ENCODE assay signal across 1 cellular context in genomic region chr18:50281295-50281971, GRCh38.
A peak's percentile ranks its signal among the peaks of the same experiment; 100 is the strongest.
TF ChIP-seq lines count a peak whose summit lies in the region.

A gene with protein sequence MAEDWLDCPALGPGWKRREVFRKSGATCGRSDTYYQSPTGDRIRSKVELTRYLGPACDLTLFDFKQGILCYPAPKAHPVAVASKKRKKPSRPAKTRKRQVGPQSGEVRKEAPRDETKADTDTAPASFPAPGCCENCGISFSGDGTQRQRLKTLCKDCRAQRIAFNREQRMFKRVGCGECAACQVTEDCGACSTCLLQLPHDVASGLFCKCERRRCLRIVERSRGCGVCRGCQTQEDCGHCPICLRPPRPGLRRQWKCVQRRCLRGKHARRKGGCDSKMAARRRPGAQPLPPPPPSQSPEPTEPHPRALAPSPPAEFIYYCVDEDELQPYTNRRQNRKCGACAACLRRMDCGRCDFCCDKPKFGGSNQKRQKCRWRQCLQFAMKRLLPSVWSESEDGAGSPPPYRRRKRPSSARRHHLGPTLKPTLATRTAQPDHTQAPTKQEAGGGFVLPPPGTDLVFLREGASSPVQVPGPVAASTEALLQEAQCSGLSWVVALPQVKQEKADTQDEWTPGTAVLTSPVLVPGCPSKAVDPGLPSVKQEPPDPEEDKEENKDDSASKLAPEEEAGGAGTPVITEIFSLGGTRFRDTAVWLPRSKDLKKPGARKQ (minus strand): TSS chr18:50281523. CDS start chr18:50279992, 1,531 bp downstream.

TF ChIP-seq in K562, 482 proteins besides CTCF, POLR2A, EP300 and RAD21 (continued from another document and continues in another):
- TF ChIP-seq ZMIZ1 (IDR thresholded peaks at IDR 0.05; ENCODE audit: low read depth in 2 of 2, low read length in 2 of 2) (0 out of 4 replicates have a peak, but pooled peaks of 1 of the 2 experiments have one; percentile 47), ZBTB9 (CRISPR knock-in tag; IDR thresholded peaks at IDR 0.05) (peak; percentile 9; the same call in 1 of the 2 replicates), ZBTB40 (IDR thresholded peaks at IDR 0.05) (peak; percentile 94), ZBTB40 (CRISPR knock-in tag; IDR thresholded peaks at IDR 0.05) (no peak), ZBTB7A (IDR thresholded peaks at IDR 0.05; ENCODE audit: borderline replicate concordance, control insufficient read depth, low read depth, low read length) (no peak), HCFC1 (IDR thresholded peaks at IDR 0.05; ENCODE audit: low read depth, low read length) (peak; percentile 65), SUPT5H (IDR thresholded peaks at IDR 0.05) (peak; percentile 94), KAT8 (IDR thresholded peaks at IDR 0.05; ENCODE audit: low read depth) (no peak), MXI1 (IDR thresholded peaks at IDR 0.05; ENCODE audit: low read depth, low read length) (0 out of 2 replicates have a peak, but pooled peaks have one; percentile 16), MTA3 (IDR thresholded peaks at IDR 0.05; ENCODE audit: borderline replicate concordance) (peak; percentile 45; the same call in 1 of the 2 replicates), ARID4B (CRISPR knock-in tag; IDR thresholded peaks at IDR 0.05) (peak; percentile 72; the same call in 1 of the 2 replicates), HBP1 (CRISPR knock-in tag; IDR thresholded peaks at IDR 0.05) (no peak), ZNF263 (CRISPR knock-in tag; IDR thresholded peaks at IDR 0.05; ENCODE audit: borderline replicate concordance) (peak; percentile 100), KDM2B (CRISPR knock-in tag; IDR thresholded peaks at IDR 0.05) (no peak), ETV1 (tag; conservative IDR thresholded peaks at IDR 0.05; ENCODE audit: low read depth) (peak; percentile 56), KDM1A (IDR thresholded peaks at IDR 0.05) (no peak), KLF13 (tag; IDR thresholded peaks at IDR 0.05; ENCODE audit: borderline replicate concordance, low read depth) (no peak; the same call in 1 of the 2 replicates), ZC3H11A (IDR thresholded peaks at IDR 0.05; ENCODE audit: low read depth, low read length) (no peak), ETS1 (conservative IDR thresholded peaks at IDR 0.05; ENCODE audit: control insufficient read depth, low read depth, low read length) (no peak), RBM22 (IDR thresholded peaks at IDR 0.05; ENCODE audit: low read depth, low read length, poor library complexity, severe bottlenecking) (peak; percentile 27), CEBPG (CRISPR knock-in tag; IDR thresholded peaks at IDR 0.05) (peak; percentile 53; the same call in 1 of the 2 replicates), CEBPG (tag; conservative IDR thresholded peaks at IDR 0.05 in 1 of 2, IDR thresholded peaks at IDR 0.05 in 1 of 2) (no peak), CCNT2 (IDR thresholded peaks at IDR 0.05; ENCODE audit: borderline replicate concordance, extremely low read depth, insufficient read length, low read depth, low read length) (peak; percentile 71), SMAD4 (CRISPR knock-in tag; conservative IDR thresholded peaks at IDR 0.05) (0 out of 2 replicates have a peak, but pooled peaks have one; percentile 30), NRF1 (conservative IDR thresholded peaks at IDR 0.05 in 1 of 2, IDR thresholded peaks at IDR 0.05 in 1 of 2) (peak; percentile 98 to 99), GABPA (tag; conservative IDR thresholded peaks at IDR 0.05; ENCODE audit: low read depth) (peak; percentile 97), FOXP1 (CRISPR knock-in tag; IDR thresholded peaks at IDR 0.05) (peak; percentile 81; the same call in 1 of the 2 replicates), HDAC2 (IDR thresholded peaks at IDR 0.05) (peak; percentile 25; the same call in 1 of the 2 replicates)
- TF ChIP-seq, protein P1, sequence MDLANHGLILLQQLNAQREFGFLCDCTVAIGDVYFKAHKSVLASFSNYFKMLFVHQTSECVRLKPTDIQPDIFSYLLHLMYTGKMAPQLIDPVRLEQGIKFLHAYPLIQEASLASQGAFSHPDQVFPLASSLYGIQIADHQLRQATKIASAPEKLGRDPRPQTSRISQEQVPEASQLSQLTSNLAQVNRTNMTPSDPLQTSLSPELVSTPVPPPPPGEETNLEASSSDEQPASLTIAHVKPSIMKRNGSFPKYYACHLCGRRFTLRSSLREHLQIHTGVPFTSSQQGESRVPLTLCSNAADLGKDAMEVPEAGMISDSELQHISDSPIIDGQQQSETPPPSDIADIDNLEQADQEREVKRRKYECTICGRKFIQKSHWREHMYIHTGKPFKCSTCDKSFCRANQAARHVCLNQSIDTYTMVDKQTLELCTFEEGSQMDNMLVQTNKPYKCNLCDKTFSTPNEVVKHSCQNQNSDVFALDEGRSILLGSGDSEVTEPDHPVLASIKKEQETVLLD (IDR thresholded peaks at IDR 0.05), result peak; percentile 97
